24 cellular contexts compared by ENCODE assay signal in genomic region chr6:167400482-167401138, GRCh38.
"Had no signal": no experiment of that assay in that cellular context is flagged by ENCODE, and none has a peak within 500 bp of the region (broad histone marks: within the 10 kb centered on the region; RNA-seq: fewer than 3 reads in every experiment).

No MANE protein-coding gene starts in this region.

- H3K27me3 ChIP-seq: adrenal gland, body of pancreas, foreskin keratinocyte, right atrium auricular region had no signal

- H3K27ac ChIP-seq: adrenal gland, body of pancreas, esophagus muscularis mucosa, foreskin keratinocyte, heart right ventricle, right atrium auricular region, suprapubic skin, tibial artery had no signal

- ATAC-seq: activated CD4-positive, alpha-beta T cell treated with anti-CD3 and anti-CD28 coated beads for 36 hours; body of pancreas; foreskin keratinocyte; left ventricle myocardium superior; natural killer cell treated with Interleukin-12 subunit alpha and Interleukin-12 subunit beta and Interleukin-15 and Interleukin-18, amount 100 ng/mL, for 72 hours; T-helper 17 cell had no signal

- H3K36me3 ChIP-seq: adrenal gland, esophagus muscularis mucosa, heart right ventricle, right atrium auricular region, suprapubic skin, tibial artery had no signal

- H3K4me1 ChIP-seq: adrenal gland, body of pancreas, esophagus muscularis mucosa, foreskin keratinocyte, heart right ventricle, right atrium auricular region, tibial artery had no signal

- DNase-seq: activated CD4-positive, alpha-beta T cell treated with anti-CD3 and anti-CD28 coated beads for 36 hours; activated CD4-positive, alpha-beta T cell treated with anti-CD3 and anti-CD28 coated beads, Interleukin-2, amount 50 U/mL, for 4 hours; activated CD8-positive, alpha-beta memory T cell treated with anti-CD3 and anti-CD28 coated beads, Interleukin-2, amount 50 U/mL, for 4 hours; activated effector memory CD4-positive, alpha-beta T cell treated with anti-CD3 and anti-CD28 coated beads, Interleukin-2, amount 50 U/mL, for 16 hours; activated naive CD4-positive, alpha-beta T cell treated with anti-CD3 and anti-CD28 coated beads for 36 hours; activated naive CD8-positive, alpha-beta T cell treated with anti-CD3 and anti-CD28 coated beads for 36 hours; activated T-cell treated with anti-CD3 and anti-CD28 coated beads, Interleukin-2, amount 50 U/mL, for 1 hour; adrenal gland; aorta; cerebellar nuclear complex; cortex of kidney; foreskin keratinocyte; heart right ventricle; left ventricle myocardium superior; stimulated activated naive CD4-positive, alpha-beta T cell; T-helper 17 cell; T1000; tibial artery had no signal

- H3K9me3 ChIP-seq: adrenal gland, body of pancreas, esophagus muscularis mucosa, heart right ventricle, mucosa of descending colon, right atrium auricular region, suprapubic skin, tibial artery had no signal

- H3K4me3 ChIP-seq: adrenal gland, body of pancreas, esophagus muscularis mucosa, heart right ventricle, mucosa of descending colon, right atrium auricular region, suprapubic skin, tibial artery had no signal
